ENCODE assay signal across 24 cellular contexts in the genomic region with DNA sequence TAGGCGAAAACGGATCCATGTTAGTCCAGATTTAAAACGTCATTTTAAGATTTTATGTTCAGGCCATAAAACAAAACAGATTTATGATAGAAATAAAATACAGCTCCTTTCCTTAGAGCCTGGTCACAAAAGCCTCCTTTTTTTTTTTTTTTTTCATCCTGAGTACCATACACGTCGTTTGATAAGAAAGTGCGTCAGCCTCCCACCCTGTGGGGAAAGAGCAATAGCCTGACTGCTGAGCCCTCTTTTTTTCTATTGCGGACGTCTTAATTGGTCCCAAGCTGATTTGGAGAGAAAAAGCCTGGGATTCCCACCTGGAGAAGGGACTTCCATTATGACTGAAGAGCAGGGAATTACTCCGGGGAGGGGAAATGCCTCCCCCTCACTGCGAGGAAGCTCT.
"Had no signal": no experiment of that assay in that cellular context is flagged by ENCODE, and none has a peak within 500 bp of the region (broad histone marks: within the 10 kb centered on the region; RNA-seq: fewer than 3 reads in every experiment).

No MANE protein-coding gene starts in this region.

- ATAC-seq: activated T-helper 17 cell treated with anti-CD3 and anti-CD28 coated beads, Interleukin-2, amount 50 U/mL, for 72 hours had no signal

- DNase-seq: activated B cell treated with CpG ODN at 0.5 μM for 24 hours; activated CD4-positive, alpha-beta memory T cell treated with anti-CD3 and anti-CD28 coated beads for 36 hours; activated CD4-positive, alpha-beta T cell treated with anti-CD3 and anti-CD28 coated beads for 4 hours; activated naive CD4-positive, alpha-beta T cell; activated T-cell treated with anti-CD3 and anti-CD28 coated beads, Interleukin-2, amount 50 U/mL, for 1 hour; aorta; brain microvascular endothelial cell; central memory CD4-positive, alpha-beta T cell; colonic mucosa; erythroblast; left ventricle myocardium inferior; mammary epithelial cell; midbrain; occipital lobe; posterior cingulate gyrus; retina; stimulated activated CD4-positive, alpha-beta T cell treated with anti-CD3 and anti-CD28 coated beads, Interleukin-12 subunit alpha, Interleukin-12 subunit beta, amount 100 ng/mL, for 4 hours; stimulated activated CD4-positive, alpha-beta T cell treated with anti-CD3 and anti-CD28 coated beads, Interleukin-1b, Interleukin-23, amount 100 ng/mL, for 48 hours; stimulated activated CD8-positive, alpha-beta memory T cell treated with anti-CD3 and anti-CD28 coated beads, Interleukin-4, amount 100 ng/mL, for 48 hours; stimulated activated naive CD4-positive, alpha-beta T cell; SW 1271; thyroid gland had no signal

- H3K9me3 Mint-ChIP-seq: activated B cell treated with CpG ODN at 0.5 μM for 24 hours; activated CD4-positive, alpha-beta memory T cell treated with anti-CD3 and anti-CD28 coated beads for 36 hours; T-helper 2 cell treated with Interferon-gamma antibody and Interleukin-4, amounts not matched to agents 5 μg/mL and 100 μg/mL, for 36 hours had no signal

- H3K27ac Mint-ChIP-seq: activated B cell treated with CpG ODN at 0.5 μM for 24 hours; activated CD4-positive, alpha-beta memory T cell treated with anti-CD3 and anti-CD28 coated beads for 36 hours; activated T-helper 17 cell treated with anti-CD3 and anti-CD28 coated beads, Interleukin-2, amount 50 U/mL, for 72 hours; T-helper 2 cell treated with Interferon-gamma antibody and Interleukin-4, amounts not matched to agents 5 μg/mL and 100 μg/mL, for 36 hours had no signal

- H3K4me3 Mint-ChIP-seq: activated CD4-positive, alpha-beta memory T cell treated with anti-CD3 and anti-CD28 coated beads for 36 hours; activated T-helper 17 cell treated with anti-CD3 and anti-CD28 coated beads, Interleukin-2, amount 50 U/mL, for 72 hours; T-helper 2 cell treated with Interferon-gamma antibody and Interleukin-4, amounts not matched to agents 5 μg/mL and 100 μg/mL, for 36 hours had no signal

- H3K9me3 ChIP-seq: colonic mucosa, left ventricle myocardium inferior, thyroid gland had no signal

- H3K27me3 ChIP-seq: brain microvascular endothelial cell, colonic mucosa, thyroid gland had no signal

- H3K4me1 ChIP-seq: colonic mucosa, thyroid gland had no signal

- H3K36me3 ChIP-seq: brain microvascular endothelial cell, colonic mucosa, left ventricle myocardium inferior, thyroid gland had no signal

- H3K4me3 ChIP-seq: colonic mucosa, left ventricle myocardium inferior, thyroid gland had no signal

- H3K27ac ChIP-seq: brain microvascular endothelial cell, colonic mucosa, left ventricle myocardium inferior, thyroid gland had no signal

- H3K27me3 Mint-ChIP-seq: activated B cell treated with CpG ODN at 0.5 μM for 24 hours; activated CD4-positive, alpha-beta memory T cell treated with anti-CD3 and anti-CD28 coated beads for 36 hours; activated T-helper 17 cell treated with anti-CD3 and anti-CD28 coated beads, Interleukin-2, amount 50 U/mL, for 72 hours had no signal

- H3K36me3 Mint-ChIP-seq: activated CD4-positive, alpha-beta memory T cell treated with anti-CD3 and anti-CD28 coated beads for 36 hours had no signal
